1 cellular context compared by ENCODE assay signal in the genomic region with DNA sequence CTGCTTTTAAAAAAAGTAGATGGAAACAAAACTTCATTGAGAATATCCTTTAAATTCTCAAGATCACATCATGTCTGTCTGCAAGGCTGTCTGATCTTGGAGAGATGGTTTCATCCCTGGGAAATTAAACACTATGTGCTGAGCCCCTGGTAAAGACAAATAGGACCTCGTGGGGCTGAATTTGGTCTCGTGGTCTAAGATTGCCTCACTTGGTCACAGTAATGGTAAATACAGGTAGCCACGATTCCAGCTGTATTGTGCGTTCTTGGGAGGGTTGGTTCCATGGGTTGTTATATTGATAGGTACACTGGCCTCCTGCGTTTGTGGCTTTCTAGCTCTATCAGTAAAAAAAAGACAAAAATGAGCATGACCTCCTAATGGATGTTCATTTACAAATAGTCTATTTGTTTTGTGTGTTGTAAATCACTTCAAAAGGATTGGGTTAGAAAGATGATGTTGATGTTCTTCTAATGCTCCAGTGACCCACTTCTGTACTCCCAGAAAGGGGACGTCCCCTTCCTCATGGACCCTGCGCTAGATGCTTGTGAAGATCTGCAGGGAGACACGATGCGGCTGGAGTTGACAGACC.
TF ChIP-seq lines count a peak whose summit lies in the region.

No MANE protein-coding gene starts in this region.

TF ChIP-seq in SK-N-SH, 30 proteins besides CTCF, POLR2A, EP300 and RAD21 (continued from another document):
- TF ChIP-seq SIN3A (IDR thresholded peaks at IDR 0.05; ENCODE audit: borderline replicate concordance, low read depth, low read length) (no peak), FOXJ3 (CRISPR knock-in tag; IDR thresholded peaks at IDR 0.05) (no peak), IRF3 (IDR thresholded peaks at IDR 0.05; ENCODE audit: low read depth, low read length) (no peak), EZH2phosphoT487 (IDR thresholded peaks at IDR 0.05; ENCODE audit: borderline replicate concordance, low read depth) (no peak), NRF1 (IDR thresholded peaks at IDR 0.05; ENCODE audit: low read depth, low read length) (no peak)
